Comparison of ENCODE assay signal across 8 cellular contexts in genomic region chr22:36481393-36482168, GRCh38. TPM values are rescaled to one million over a fixed set of nuclear protein-coding genes. Genes with fewer than 3 reads are reported as not detected.
DNase-seq lines count a peak whose midpoint lies in the region; ATAC-seq and TF ChIP-seq lines count a peak whose summit lies in the region.

TSS of gene TXN2 (minus strand) at chr22:36481640. CDS start at chr22:36480837, 803 bp downstream.

- H3K9me2 ChIP-seq in OCI-LY7 (ENCODE audit: insufficient read depth, low read length) = no peaks in the 10 kb centered on the region

- H3K9me3 Mint-ChIP-seq in Calu3 (ENCODE audit: low read depth, unreplicated experiment) = no peaks in the 10 kb centered on the region
- H3K9me3 Mint-ChIP-seq in endothelial cell (ENCODE audit: unreplicated experiment) = no peaks in the 10 kb centered on the region

- POLR2A ChIA-PET in OCI-LY7 (lab: Charles Lee) = interaction anchor here (0.5 to 1.5 kb wide), 9 partner anchors 11 to 469 kb away, joined by 3 to 6 read pairs (median 4); partner anchors contain the start of gene IFT27

- H3K4me1 Mint-ChIP-seq in Calu3 (ENCODE audit: low read depth, unreplicated experiment) (peaks cover 21% of the 10 kb centered on the region), endothelial cell (ENCODE audit: unreplicated experiment) (peaks cover 10% of the 10 kb centered on the region)

- H3K4me3 ChIP-seq in OCI-LY7 (ENCODE audit: low read depth, low read length, poor library complexity, severe bottlenecking) = peak within 1 kb of the TSS; percentile 79

- H3K27ac Mint-ChIP-seq in Calu3 (ENCODE audit: unreplicated experiment) (peak within 1 kb of the TSS; percentile 98), endothelial cell (ENCODE audit: unreplicated experiment) (peak within 1 kb of the TSS; percentile 95)

- BruUV-seq in Calu3 (replicated peaks; lab: Mats Ljungman, UMichigan) (no TSS peak), OCI-LY7 (replicated peaks; lab: Mats Ljungman, UMichigan) (no TSS peak)

- peak; percentile 96 for DNase-seq in Calu3
- DNase-seq in HuH-7.5 (ENCODE audit: low spot score) = peak; percentile 85
- DNase-seq in OCI-LY7 (ENCODE audit: low spot score) = peak; percentile 97
- peak; percentile 92 for DNase-seq in activated T-cell treated with anti-CD3 and anti-CD28 coated beads for 1 hour (ENCODE audit: low read depth)
- peak; percentile 87 for DNase-seq in endothelial cell (ENCODE audit: low spot score)
- DNase-seq in middle frontal gyrus (ENCODE audit: extremely low spot score, low spot score) = peak; percentile 89
- peak; percentile 94 to 97 for DNase-seq in stimulated activated CD8-positive, alpha-beta memory T cell treated with anti-CD3 and anti-CD28 coated beads, Interleukin-2, amount 100 ng/mL, for 48 hours (ENCODE audit: low read depth in 2 of 2)

- H3K9me3 ChIP-seq in OCI-LY7 (ENCODE audit: low read length) = no peaks in the 10 kb centered on the region; the same call in 1 of the 2 replicates

- no peak for TF ChIP-seq CTCF in Calu3 (IDR thresholded peaks at IDR 0.05; ENCODE audit: unreplicated experiment)
- TF ChIP-seq CTCF in OCI-LY7 (conservative IDR thresholded peaks at IDR 0.05; ENCODE audit: low read length) = no peak
- no peak for TF ChIP-seq CTCF in endothelial cell (IDR thresholded peaks at IDR 0.05; ENCODE audit: unreplicated experiment)

- H3K27me3 Mint-ChIP-seq in Calu3 (ENCODE audit: unreplicated experiment) (no peaks in the 10 kb centered on the region), endothelial cell (ENCODE audit: unreplicated experiment) (peaks cover 4% of the 10 kb centered on the region)

- CTCF ChIA-PET in Calu3 (lab: Charles Lee) = interaction anchor here (0.7 to 1.7 kb wide), 4 partner anchors 11 to 1171 kb away, joined by 3 to 5 read pairs (median 4); partner anchors contain the start of gene MYH9
- CTCF ChIA-PET in OCI-LY7 (lab: Charles Lee; ENCODE audit: unreplicated experiment) = interaction anchor here (0.6 kb wide), 2 partner anchors 120 to 245 kb away, joined by 3 to 4 read pairs; no protein-coding TSS in a partner anchor

- peak; percentile 74 for ATAC-seq in GM21515 (IDR thresholded peaks at IDR 0.05; ENCODE audit: unreplicated experiment)

- peak within 1 kb of the TSS; percentile 74 for H3K4me2 ChIP-seq in OCI-LY7 (ENCODE audit: low read length)

- H3K36me3 Mint-ChIP-seq in Calu3 (ENCODE audit: insufficient read depth, unreplicated experiment) = peaks cover 36% of the 10 kb centered on the region
- H3K36me3 Mint-ChIP-seq in endothelial cell (ENCODE audit: low read depth, unreplicated experiment) = peaks cover 18% of the 10 kb centered on the region

- H2AFZ ChIP-seq in OCI-LY7 (ENCODE audit: low read length) = peak within 1 kb of the TSS; percentile 79

- H3K4me3 Mint-ChIP-seq in Calu3 (ENCODE audit: low read depth, unreplicated experiment) = peak within 1 kb of the TSS; percentile 84
- peak within 1 kb of the TSS; percentile 95 for H3K4me3 Mint-ChIP-seq in endothelial cell (ENCODE audit: unreplicated experiment)

- H3K79me2 ChIP-seq in OCI-LY7 (ENCODE audit: insufficient read depth, low read depth, low read length) = peaks cover 10% of the 10 kb centered on the region; the same call in 1 of the 2 replicates

- no peaks in the 10 kb centered on the region for H4K20me1 ChIP-seq in OCI-LY7 (ENCODE audit: insufficient read depth, low read length)

- H3K36me3 ChIP-seq in OCI-LY7 (ENCODE audit: insufficient read depth, low read length) = peaks cover 41% of the 10 kb centered on the region

- H3K27ac ChIP-seq in OCI-LY7 (ENCODE audit: low read depth, low read length, poor library complexity, severe bottlenecking) = peak within 1 kb of the TSS; percentile 93

- H3K4me1 ChIP-seq in OCI-LY7 (ENCODE audit: insufficient read depth, low read length, poor library complexity, severe bottlenecking) = peaks cover 12% of the 10 kb centered on the region

- intact Hi-C loops in Calu3 (cut with micrococcal nuclease; ENCODE audit: unreplicated experiment) = no loop called here
- intact Hi-C loops in OCI-LY7 (cut with micrococcal nuclease; ENCODE audit: unreplicated experiment) = loop anchor here (1.0 kb wide), 1 partner anchor 48 kb away; the partner anchor contains the start of gene EIF3D

RNA-seq across cellular contexts. Expression of gene TXN2, which starts in this region (rescaled TPM):
- total RNA-seq in Calu3 (2022) (58.4 and 63.3 TPM in 2 replicates), OCI-LY7 (2022) (94.2 and 106 TPM in 2 replicates), endothelial cell (ENCODE audit: unreplicated experiment) (67.3 TPM)
- 32.0 and 33.4 TPM in 2 replicates for total RNA-seq in OCI-LY7 (2014; rRNA removed; shearing (Covaris generic))

Comparison
In these comparisons a context has a peak if more than half of its experiments do, and no peak if none do; other contexts are left out.
1. Peak in every context shown above with its lines: DNase-seq, ATAC-seq, H3K4me3 ChIP-seq and H3K27ac ChIP-seq.